2 cellular contexts compared by ENCODE assay signal in the genomic region with DNA sequence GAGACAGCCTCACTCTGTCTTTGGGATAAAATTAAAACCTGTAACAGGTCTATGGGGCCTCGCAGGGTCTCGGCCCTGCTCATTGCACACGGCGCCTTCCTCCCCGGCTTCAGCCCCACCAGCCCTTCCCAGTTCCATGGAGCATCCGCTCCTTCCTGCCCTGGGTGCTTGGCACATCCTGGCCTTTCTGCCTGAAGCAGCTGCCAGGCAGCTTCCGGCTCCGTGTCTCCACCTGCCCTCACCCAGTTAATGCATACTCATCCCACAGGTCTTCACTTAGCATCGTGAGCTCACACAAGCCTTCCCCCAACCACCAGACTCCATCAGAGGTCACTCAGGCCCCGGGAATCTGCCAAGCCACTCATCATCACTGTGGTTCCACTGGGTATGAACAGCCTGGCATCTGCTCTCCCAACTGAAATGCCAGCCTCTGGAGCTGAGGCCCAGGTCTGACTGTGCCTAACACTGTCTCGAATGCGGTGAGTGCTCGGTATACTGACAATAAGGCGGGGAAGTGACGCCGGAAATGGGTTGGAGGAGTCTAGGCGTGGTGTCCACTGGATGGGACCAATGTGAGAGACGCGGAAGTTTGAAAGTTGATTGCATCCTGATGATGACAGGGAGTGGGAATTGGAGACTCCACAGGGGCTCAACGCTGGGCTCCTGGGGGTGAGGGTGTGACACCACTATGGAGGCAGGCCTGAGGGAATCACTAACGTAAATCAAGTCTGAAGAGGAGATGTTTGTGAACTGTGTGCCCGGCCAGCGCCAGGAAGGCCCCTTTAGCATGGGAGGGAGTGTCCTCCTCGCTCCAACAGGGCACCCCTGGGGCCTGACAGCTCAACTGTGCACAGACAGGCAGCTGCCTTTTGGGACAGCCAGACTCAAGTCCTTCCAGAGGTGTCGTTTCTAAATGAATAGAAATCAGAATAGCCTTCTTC.
TF ChIP-seq lines count a peak whose summit lies in the region.

No MANE protein-coding gene starts in this region.

TF ChIP-seq in HepG2, 621 proteins besides CTCF, POLR2A, EP300 and RAD21 (continued from another document):
- TF ChIP-seq, protein P1, sequence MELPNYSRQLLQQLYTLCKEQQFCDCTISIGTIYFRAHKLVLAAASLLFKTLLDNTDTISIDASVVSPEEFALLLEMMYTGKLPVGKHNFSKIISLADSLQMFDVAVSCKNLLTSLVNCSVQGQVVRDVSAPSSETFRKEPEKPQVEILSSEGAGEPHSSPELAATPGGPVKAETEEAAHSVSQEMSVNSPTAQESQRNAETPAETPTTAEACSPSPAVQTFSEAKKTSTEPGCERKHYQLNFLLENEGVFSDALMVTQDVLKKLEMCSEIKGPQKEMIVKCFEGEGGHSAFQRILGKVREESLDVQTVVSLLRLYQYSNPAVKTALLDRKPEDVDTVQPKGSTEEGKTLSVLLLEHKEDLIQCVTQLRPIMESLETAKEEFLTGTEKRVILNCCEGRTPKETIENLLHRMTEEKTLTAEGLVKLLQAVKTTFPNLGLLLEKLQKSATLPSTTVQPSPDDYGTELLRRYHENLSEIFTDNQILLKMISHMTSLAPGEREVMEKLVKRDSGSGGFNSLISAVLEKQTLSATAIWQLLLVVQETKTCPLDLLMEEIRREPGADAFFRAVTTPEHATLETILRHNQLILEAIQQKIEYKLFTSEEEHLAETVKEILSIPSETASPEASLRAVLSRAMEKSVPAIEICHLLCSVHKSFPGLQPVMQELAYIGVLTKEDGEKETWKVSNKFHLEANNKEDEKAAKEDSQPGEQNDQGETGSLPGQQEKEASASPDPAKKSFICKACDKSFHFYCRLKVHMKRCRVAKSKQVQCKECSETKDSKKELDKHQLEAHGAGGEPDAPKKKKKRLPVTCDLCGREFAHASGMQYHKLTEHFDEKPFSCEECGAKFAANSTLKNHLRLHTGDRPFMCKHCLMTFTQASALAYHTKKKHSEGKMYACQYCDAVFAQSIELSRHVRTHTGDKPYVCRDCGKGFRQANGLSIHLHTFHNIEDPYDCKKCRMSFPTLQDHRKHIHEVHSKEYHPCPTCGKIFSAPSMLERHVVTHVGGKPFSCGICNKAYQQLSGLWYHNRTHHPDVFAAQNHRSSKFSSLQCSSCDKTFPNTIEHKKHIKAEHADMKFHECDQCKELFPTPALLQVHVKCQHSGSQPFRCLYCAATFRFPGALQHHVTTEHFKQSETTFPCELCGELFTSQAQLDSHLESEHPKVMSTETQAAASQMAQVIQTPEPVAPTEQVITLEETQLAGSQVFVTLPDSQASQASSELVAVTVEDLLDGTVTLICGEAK (IDR thresholded peaks at IDR 0.05): no peak
- TF ChIP-seq, protein P1 (CRISPR knock-in tag; IDR thresholded peaks at IDR 0.05): no peak
- 0 out of 2 replicates have a peak, but pooled peaks have one; percentile 7 for TF ChIP-seq BORCS8-MEF2B (CRISPR knock-in tag; IDR thresholded peaks at IDR 0.05)

TF ChIP-seq in SK-N-SH, 30 proteins besides CTCF, POLR2A, EP300 and RAD21 (continued from another document):
- TF ChIP-seq, protein P2, sequence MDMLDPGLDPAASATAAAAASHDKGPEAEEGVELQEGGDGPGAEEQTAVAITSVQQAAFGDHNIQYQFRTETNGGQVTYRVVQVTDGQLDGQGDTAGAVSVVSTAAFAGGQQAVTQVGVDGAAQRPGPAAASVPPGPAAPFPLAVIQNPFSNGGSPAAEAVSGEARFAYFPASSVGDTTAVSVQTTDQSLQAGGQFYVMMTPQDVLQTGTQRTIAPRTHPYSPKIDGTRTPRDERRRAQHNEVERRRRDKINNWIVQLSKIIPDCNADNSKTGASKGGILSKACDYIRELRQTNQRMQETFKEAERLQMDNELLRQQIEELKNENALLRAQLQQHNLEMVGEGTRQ (IDR thresholded peaks at IDR 0.05; ENCODE audit: borderline replicate concordance, low read depth, low read length): no peak
- TF ChIP-seq, protein P3, sequence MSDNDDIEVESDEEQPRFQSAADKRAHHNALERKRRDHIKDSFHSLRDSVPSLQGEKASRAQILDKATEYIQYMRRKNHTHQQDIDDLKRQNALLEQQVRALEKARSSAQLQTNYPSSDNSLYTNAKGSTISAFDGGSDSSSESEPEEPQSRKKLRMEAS (IDR thresholded peaks at IDR 0.05; ENCODE audit: low read depth): no peak
- TF ChIP-seq RFX5 (IDR thresholded peaks at IDR 0.05; ENCODE audit: low read length): no peak
- no peak for TF ChIP-seq RXRA (IDR thresholded peaks at IDR 0.05; ENCODE audit: borderline replicate concordance, low read depth)
- TF ChIP-seq TAF1 (IDR thresholded peaks at IDR 0.05; ENCODE audit: borderline replicate concordance, low read depth, low read length): no peak
- no peak for TF ChIP-seq POLR2AphosphoS5 (IDR thresholded peaks at IDR 0.05; ENCODE audit: low read depth, low read length)
- no peak for TF ChIP-seq YY1 (IDR thresholded peaks at IDR 0.05; ENCODE audit: low read depth)
- TF ChIP-seq, protein P4, sequence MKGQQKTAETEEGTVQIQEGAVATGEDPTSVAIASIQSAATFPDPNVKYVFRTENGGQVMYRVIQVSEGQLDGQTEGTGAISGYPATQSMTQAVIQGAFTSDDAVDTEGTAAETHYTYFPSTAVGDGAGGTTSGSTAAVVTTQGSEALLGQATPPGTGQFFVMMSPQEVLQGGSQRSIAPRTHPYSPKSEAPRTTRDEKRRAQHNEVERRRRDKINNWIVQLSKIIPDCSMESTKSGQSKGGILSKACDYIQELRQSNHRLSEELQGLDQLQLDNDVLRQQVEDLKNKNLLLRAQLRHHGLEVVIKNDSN (IDR thresholded peaks at IDR 0.05; ENCODE audit: borderline replicate concordance, low read depth): no peak
- no peak for TF ChIP-seq GABPA (IDR thresholded peaks at IDR 0.05; ENCODE audit: low read depth)
- TF ChIP-seq EZH2phosphoT487 (IDR thresholded peaks at IDR 0.05; ENCODE audit: borderline replicate concordance, low read depth): no peak
- TF ChIP-seq ELF1 (IDR thresholded peaks at IDR 0.05): no peak
- TF ChIP-seq, protein P5, sequence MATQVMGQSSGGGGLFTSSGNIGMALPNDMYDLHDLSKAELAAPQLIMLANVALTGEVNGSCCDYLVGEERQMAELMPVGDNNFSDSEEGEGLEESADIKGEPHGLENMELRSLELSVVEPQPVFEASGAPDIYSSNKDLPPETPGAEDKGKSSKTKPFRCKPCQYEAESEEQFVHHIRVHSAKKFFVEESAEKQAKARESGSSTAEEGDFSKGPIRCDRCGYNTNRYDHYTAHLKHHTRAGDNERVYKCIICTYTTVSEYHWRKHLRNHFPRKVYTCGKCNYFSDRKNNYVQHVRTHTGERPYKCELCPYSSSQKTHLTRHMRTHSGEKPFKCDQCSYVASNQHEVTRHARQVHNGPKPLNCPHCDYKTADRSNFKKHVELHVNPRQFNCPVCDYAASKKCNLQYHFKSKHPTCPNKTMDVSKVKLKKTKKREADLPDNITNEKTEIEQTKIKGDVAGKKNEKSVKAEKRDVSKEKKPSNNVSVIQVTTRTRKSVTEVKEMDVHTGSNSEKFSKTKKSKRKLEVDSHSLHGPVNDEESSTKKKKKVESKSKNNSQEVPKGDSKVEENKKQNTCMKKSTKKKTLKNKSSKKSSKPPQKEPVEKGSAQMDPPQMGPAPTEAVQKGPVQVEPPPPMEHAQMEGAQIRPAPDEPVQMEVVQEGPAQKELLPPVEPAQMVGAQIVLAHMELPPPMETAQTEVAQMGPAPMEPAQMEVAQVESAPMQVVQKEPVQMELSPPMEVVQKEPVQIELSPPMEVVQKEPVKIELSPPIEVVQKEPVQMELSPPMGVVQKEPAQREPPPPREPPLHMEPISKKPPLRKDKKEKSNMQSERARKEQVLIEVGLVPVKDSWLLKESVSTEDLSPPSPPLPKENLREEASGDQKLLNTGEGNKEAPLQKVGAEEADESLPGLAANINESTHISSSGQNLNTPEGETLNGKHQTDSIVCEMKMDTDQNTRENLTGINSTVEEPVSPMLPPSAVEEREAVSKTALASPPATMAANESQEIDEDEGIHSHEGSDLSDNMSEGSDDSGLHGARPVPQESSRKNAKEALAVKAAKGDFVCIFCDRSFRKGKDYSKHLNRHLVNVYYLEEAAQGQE (IDR thresholded peaks at IDR 0.05; ENCODE audit: low read depth, low read length): no peak
- TF ChIP-seq TCF12 (IDR thresholded peaks at IDR 0.05): no peak
- TF ChIP-seq NRF1 (IDR thresholded peaks at IDR 0.05; ENCODE audit: low read depth, low read length): no peak
- TF ChIP-seq NFIC (IDR thresholded peaks at IDR 0.05; ENCODE audit: borderline replicate concordance): no peak
